13 cellular contexts compared by ENCODE assay signal in genomic region chr20:21053002-21053762, GRCh38.
DNase-seq lines count a peak whose midpoint lies in the region; ATAC-seq lines count a peak whose summit lies in the region.
"Had no signal": no experiment of that assay in that cellular context is flagged by ENCODE, and none has a peak within 500 bp of the region (broad histone marks: within the 10 kb centered on the region; RNA-seq: fewer than 3 reads in every experiment).

No MANE protein-coding gene starts in this region.

- no peaks in the 10 kb centered on the region for H4K20me1 ChIP-seq in BLaER1

- H3K4me2 ChIP-seq in BLaER1: peak overlapping the region; percentile 81

- peak overlapping the region; percentile 59 for H3K9ac ChIP-seq in BLaER1
- H3K9ac ChIP-seq in NT2/D1 (ENCODE audit: insufficient read length, low read depth): peak overlapping the region; percentile 21

- H3K4me1 ChIP-seq in BLaER1 (peaks cover 37% of the 10 kb centered on the region), NT2/D1 (ENCODE audit: insufficient read depth, insufficient read length) (no peaks in the 10 kb centered on the region), iPS DF 6.9 (ENCODE audit: control insufficient read depth, insufficient read depth, low read length) (peaks cover 2% of the 10 kb centered on the region; the same call in 1 of the 2 replicates)

- no peaks in the 10 kb centered on the region for H3K27me3 ChIP-seq in BLaER1
- no peaks in the 10 kb centered on the region for H3K27me3 ChIP-seq in NT2/D1 (ENCODE audit: insufficient read depth, insufficient read length)
- H3K27me3 ChIP-seq in iPS DF 6.9 (ENCODE audit: control insufficient read depth, insufficient read depth, low read length): no peaks in the 10 kb centered on the region

- H3K4me3 ChIP-seq in BLaER1 (peak overlapping the region; percentile 41), NT2/D1 (ENCODE audit: insufficient read length, low read depth) (no peak overlapping the region), iPS DF 6.9 (ENCODE audit: low read length) (no peak overlapping the region)

- no CpG with 5 or more reads among the region's 10 CpGs for WGBS in iPS DF 6.9 (ENCODE audit: insufficient coverage, insufficient read length)

- H3K9me3 ChIP-seq in BLaER1: 0 out of 2 replicates have a peak, but pooled peaks cover 10% of the 10 kb centered on the region
- H3K9me3 ChIP-seq in NT2/D1 (ENCODE audit: insufficient read depth, low read length): no peaks in the 10 kb centered on the region
- no peaks in the 10 kb centered on the region for H3K9me3 ChIP-seq in iPS DF 6.9 (ENCODE audit: control insufficient read depth, insufficient read depth, low read length)

- H3K36me3 ChIP-seq in BLaER1: no peaks in the 10 kb centered on the region
- no peaks in the 10 kb centered on the region for H3K36me3 ChIP-seq in NT2/D1 (ENCODE audit: insufficient read depth, insufficient read length, low read length)
- no peaks in the 10 kb centered on the region for H3K36me3 ChIP-seq in iPS DF 6.9 (ENCODE audit: control insufficient read depth, insufficient read depth, low read length)

- H3K27ac ChIP-seq in BLaER1 (peak overlapping the region; percentile 82), iPS DF 6.9 (ENCODE audit: low read length) (no peak overlapping the region)

- ATAC-seq in HG02973 (IDR thresholded peaks at IDR 0.05; ENCODE audit: unreplicated experiment): no peak
- ATAC-seq in HG03342 (IDR thresholded peaks at IDR 0.05; ENCODE audit: unreplicated experiment): no peak
- ATAC-seq in HG02678 (IDR thresholded peaks at IDR 0.05; ENCODE audit: unreplicated experiment): no peak
- ATAC-seq: left cardiac atrium had no signal

- DNase-seq in HuH-7.5 (ENCODE audit: low spot score): peak; percentile 35
- peak; percentile 5 for DNase-seq in NT2/D1 (ENCODE audit: low read depth, low spot score)
- peak; percentile 13 for DNase-seq in iPS DF 6.9 (ENCODE audit: low read depth, low spot score)
- no peak for DNase-seq in hepatic stellate cell (ENCODE audit: low spot score)
- DNase-seq: activated CD8-positive, alpha-beta memory T cell treated with anti-CD3 and anti-CD28 coated beads for 24 hours; AML-193; left cardiac atrium; NCI-H446; occipital lobe had no signal
